In genomic region chr3:188077160-188077812, GRCh38 we compare ENCODE assay signal across 19 cellular contexts.
DNase-seq lines count a peak whose midpoint lies in the region; ATAC-seq and TF ChIP-seq lines count a peak whose summit lies in the region.
"Had no signal": no experiment of that assay in that cellular context is flagged by ENCODE, and none has a peak within 500 bp of the region (broad histone marks: within the 10 kb centered on the region; RNA-seq: fewer than 3 reads in every experiment).

No MANE protein-coding gene starts in this region.

- TF ChIP-seq CTCF in body of pancreas (IDR thresholded peaks at IDR 0.05) (no peak), progenitor cell of endocrine pancreas (IDR thresholded peaks at IDR 0.05; ENCODE audit: unreplicated experiment) (no peak)

- peak in 2 of 4 donors; percentile 27 to 56 for DNase-seq in body of pancreas
- DNase-seq in left lobe of liver (ENCODE audit: low spot score): no peak
- peak; percentile 24 for DNase-seq in smooth muscle cell of the brain vasculature (ENCODE audit: low read depth, low spot score)
- no peak for DNase-seq in AG08395 (ENCODE audit: low spot score)
- no peak for DNase-seq in DMS 273 (lab: John Stamatoyannopoulos, UW; ENCODE audit: unreplicated experiment)
- DNase-seq in progenitor cell of endocrine pancreas (ENCODE audit: low spot score, unreplicated experiment): no peak
- DNase-seq: activated CD4-positive, alpha-beta T cell treated with anti-CD3 and anti-CD28 coated beads for 48 hours; activated T-cell treated with anti-CD3 and anti-CD28 coated beads, Interleukin-2, amount 50 U/mL, for 72 hours; amygdala; midbrain; NCI-H1105 treated with DMSO at 0.1 percent for 48 hours; NCI-H2171 treated with DMSO at 0.1 percent for 48 hours; NK-92 treated with Interleukin-12 subunit alpha and Interleukin-12 subunit beta, amount 100 ng/mL, for 24 hours; T-helper 2 cell had no signal

- no peak overlapping the region for H3K4me3 Mint-ChIP-seq in progenitor cell of endocrine pancreas (ENCODE audit: low read depth)
- H3K4me3 Mint-ChIP-seq: activated T-cell treated with anti-CD3 and anti-CD28 coated beads, Interleukin-2, amount 50 U/mL, for 72 hours; dendritic cell treated with granulocyte-macrophage colony-stimulating factor and Interleukin-4, amounts not matched to agents 40 ng/mL and 50 ng/mL, for 4 days had no signal

- H3K36me3 ChIP-seq in body of pancreas (replicated peaks in 1 of 2; ENCODE audit: insufficient read depth in 1 of 2, low read depth in 2 of 2): no peaks in the 10 kb centered on the region
- H3K36me3 ChIP-seq: thoracic aorta had no signal

- no peaks in the 10 kb centered on the region for H3K9me3 ChIP-seq in body of pancreas
- H3K9me3 ChIP-seq: thoracic aorta had no signal

- H3K27me3 Mint-ChIP-seq in progenitor cell of endocrine pancreas: peaks cover 8% of the 10 kb centered on the region
- H3K27me3 Mint-ChIP-seq: dendritic cell treated with granulocyte-macrophage colony-stimulating factor and Interleukin-4, amounts not matched to agents 40 ng/mL and 50 ng/mL, for 4 days had no signal

- no peaks in the 10 kb centered on the region for H3K27me3 ChIP-seq in body of pancreas

- peak; percentile 52 for ATAC-seq in GM18867 (IDR thresholded peaks at IDR 0.05; ENCODE audit: unreplicated experiment)
- peak; percentile 66 for ATAC-seq in body of pancreas
- peak; percentile 41 for ATAC-seq in left lobe of liver
- ATAC-seq in GM19455 (IDR thresholded peaks at IDR 0.05; ENCODE audit: unreplicated experiment): no peak
- ATAC-seq: K562 had no signal

- no peaks in the 10 kb centered on the region for H3K4me1 ChIP-seq in body of pancreas

- no peak for TF ChIP-seq POLR2A in body of pancreas (IDR thresholded peaks at IDR 0.05)

- no peak overlapping the region for H3K4me3 ChIP-seq in body of pancreas
- H3K4me3 ChIP-seq: K562, thoracic aorta had no signal

- H3K27ac ChIP-seq in body of pancreas: peak overlapping the region in 1 of 4 donors; percentile 25
- H3K27ac ChIP-seq: thoracic aorta had no signal

- peaks cover 3% of the 10 kb centered on the region for H3K4me1 Mint-ChIP-seq in progenitor cell of endocrine pancreas (ENCODE audit: low read depth)

- H3K36me3 Mint-ChIP-seq in progenitor cell of endocrine pancreas (ENCODE audit: insufficient read depth): no peaks in the 10 kb centered on the region

- WGBS in body of pancreas, 2 donors: 78 to 88% methylated on average over 8 of the region's 8 CpGs

- no peak overlapping the region for H3K27ac Mint-ChIP-seq in progenitor cell of endocrine pancreas
- H3K27ac Mint-ChIP-seq: activated T-cell treated with anti-CD3 and anti-CD28 coated beads, Interleukin-2, amount 50 U/mL, for 72 hours; dendritic cell treated with granulocyte-macrophage colony-stimulating factor and Interleukin-4, amounts not matched to agents 40 ng/mL and 50 ng/mL, for 4 days had no signal

- peaks cover 7% of the 10 kb centered on the region for H3K9me3 Mint-ChIP-seq in progenitor cell of endocrine pancreas (ENCODE audit: low read depth)

- intact Hi-C loops in body of pancreas (cut with DNase I): no loop called here
